ENCODE assay signal across 14 cellular contexts in the genomic region with DNA sequence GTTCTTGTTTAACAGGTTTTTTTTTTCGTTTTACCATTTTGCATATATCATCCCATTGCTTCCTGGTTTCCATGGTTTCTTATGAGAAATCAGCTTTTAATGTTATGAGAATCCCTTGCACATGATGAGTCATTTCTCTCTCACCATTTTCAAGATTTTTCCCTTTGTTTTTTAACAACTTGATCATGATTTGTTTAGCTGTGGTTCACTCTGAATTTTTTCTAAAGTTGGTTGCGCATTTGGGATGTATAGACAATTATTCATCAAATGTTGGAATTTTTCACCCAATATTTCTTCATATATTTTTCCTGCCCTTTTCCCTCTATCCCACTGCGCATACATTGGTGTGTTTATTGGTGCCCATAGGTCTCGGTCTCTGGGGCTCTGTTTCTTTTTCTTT. TPM values are rescaled to one million over a fixed set of nuclear protein-coding genes. Genes with fewer than 3 reads are reported as not detected.
DNase-seq lines count a peak whose midpoint lies in the region; ATAC-seq and TF ChIP-seq lines count a peak whose summit lies in the region.
"Had no signal": no experiment of that assay in that cellular context is flagged by ENCODE, and none has a peak within 500 bp of the region (broad histone marks: within the 10 kb centered on the region; RNA-seq: fewer than 3 reads in every experiment).

No MANE protein-coding gene starts in this region.

- no peak overlapping the region for H2AFZ ChIP-seq in IMR-90 (replicated peaks; ENCODE audit: low read length, poor library complexity)

- TF ChIP-seq CTCF in AG09319 (IDR thresholded peaks at IDR 0.05; ENCODE audit: low read depth, low read length) (no peak), IMR-90 (conservative IDR thresholded peaks at IDR 0.05; ENCODE audit: low read depth, low read length) (no peak), choroid plexus epithelial cell (conservative IDR thresholded peaks at IDR 0.05; ENCODE audit: low read depth, low read length) (no peak)

- no peak overlapping the region for H3K14ac ChIP-seq in IMR-90 (replicated peaks; ENCODE audit: low read depth, low read length)

- no peak overlapping the region for H3K9ac ChIP-seq in IMR-90 (ENCODE audit: low read depth, low read length)

- H4K5ac ChIP-seq in IMR-90 (ENCODE audit: low read depth, low read length) = no peak overlapping the region

- DNase-seq in AG09319 (ENCODE audit: extremely low read depth, low read depth) (peak; percentile 56), IMR-90 (peak; percentile 96), choroid plexus epithelial cell (ENCODE audit: low read depth) (peak; percentile 93), myocyte (ENCODE audit: low read depth) (peak; percentile 38)
- DNase-seq in activated naive CD4-positive, alpha-beta T cell (lab: John Stamatoyannopoulos, UW) = no peak
- no peak for DNase-seq in activated CD4-positive, alpha-beta T cell treated with anti-CD3 and anti-CD28 coated beads for 1 hour
- DNase-seq: CD4-positive, CD25-positive, alpha-beta regulatory T cell; NCI-H1417 treated with DMSO at 0.1 percent for 48 hours; NCI-H526; nephron progenitor cell; SIG-M5; uterus had no signal

- in situ Hi-C loops in IMR-90 (cut with MboI; ENCODE audit: low sequenced_read_pairs) = no loop called here

- H3K56ac ChIP-seq in IMR-90 (ENCODE audit: extremely low read depth, insufficient read depth, low read length) = no peak overlapping the region

- no peak overlapping the region for H3K18ac ChIP-seq in IMR-90 (ENCODE audit: low read depth, low read length)

- no peaks in the 10 kb centered on the region for H3K36me3 ChIP-seq in IMR-90 (ENCODE audit: control insufficient read depth, insufficient read depth, low read length)
- H3K36me3 ChIP-seq: uterus had no signal

- peaks cover 7% of the 10 kb centered on the region for H3K9me3 ChIP-seq in IMR-90 (ENCODE audit: control insufficient read depth, insufficient read depth, low read length)
- H3K9me3 ChIP-seq: uterus had no signal

- ATAC-seq in IMR-90 (ENCODE audit: low read depth) (peak; percentile 55), GM21360 (IDR thresholded peaks at IDR 0.05; ENCODE audit: unreplicated experiment) (no peak), HG02970 (IDR thresholded peaks at IDR 0.05; ENCODE audit: low FRiP score, unreplicated experiment) (no peak)

- no peaks in the 10 kb centered on the region for H4K20me1 ChIP-seq in IMR-90 (ENCODE audit: insufficient read depth, low read length)

- H3K27me3 ChIP-seq in IMR-90 (ENCODE audit: control insufficient read depth, insufficient read depth, low read length) = no peaks in the 10 kb centered on the region
- H3K27me3 ChIP-seq: uterus had no signal

- no peak overlapping the region for H4K8ac ChIP-seq in IMR-90 (ENCODE audit: low read depth in 2 of 2, low read length in 2 of 2)

- peaks cover 18% of the 10 kb centered on the region for H3K4me1 ChIP-seq in IMR-90 (ENCODE audit: control insufficient read depth, insufficient read depth, low read length)

- POLR2A ChIA-PET in IMR-90 (lab: Charles Lee; ENCODE audit: unreplicated experiment) = interaction anchor here (0.6 kb wide), 1 partner anchor 55 kb away, joined by 3 read pairs; no protein-coding TSS in a partner anchor

- no TSS peak for BruUV-seq in IMR-90 (replicated peaks; lab: Mats Ljungman, UMichigan)

- H3K9me1 ChIP-seq in IMR-90 (ENCODE audit: insufficient read depth, low read length) = peaks cover 13% of the 10 kb centered on the region

- H3K4me2 ChIP-seq in IMR-90 (ENCODE audit: low read depth, low read length) = no peak overlapping the region; the same call in 1 of the 2 replicates

- TF ChIP-seq POLR2A in IMR-90 (IDR thresholded peaks at IDR 0.05; ENCODE audit: low read depth, low read length) = no peak

- H2BK20ac ChIP-seq in IMR-90 (ENCODE audit: low read depth, low read length) = no peak overlapping the region

- H3K23ac ChIP-seq in IMR-90 (ENCODE audit: low read depth, low read length) = no peak overlapping the region

- H3K4me3 ChIP-seq in IMR-90 (ENCODE audit: insufficient read depth, low read depth, low read length) (no peak overlapping the region), choroid plexus epithelial cell (ENCODE audit: low read depth, low read length) (no peak overlapping the region)
- H3K4me3 ChIP-seq: uterus had no signal

- H3K4ac ChIP-seq in IMR-90 (ENCODE audit: low read depth, low read length) = no peak overlapping the region

- CTCF ChIA-PET in IMR-90 (lab: Yijun Ruan, JAX) = no interaction called here

- H3K79me1 ChIP-seq in IMR-90 (ENCODE audit: low read depth in 1 of 2, low read length in 2 of 2) = 0 out of 4 replicates have a peak, but pooled peaks cover 0 to 3% of the 10 kb centered on the region in 2 experiments

- H2BK120ac ChIP-seq in IMR-90 (ENCODE audit: low read depth, low read length) = no peak overlapping the region; the same call in 1 of the 2 replicates

- no peak overlapping the region for H2AK5ac ChIP-seq in IMR-90 (ENCODE audit: low read depth, low read length)

- H3K27ac ChIP-seq in IMR-90 (ENCODE audit: insufficient read depth, low read length) = no peak overlapping the region
- H3K27ac ChIP-seq: uterus had no signal

- dilution Hi-C loops in IMR-90 (cut with HindIII; ENCODE audit: low sequenced_read_pairs, unreplicated experiment) = no loop called here

- no CpG with 5 or more reads among the region's 4 CpGs for WGBS in IMR-90 (ENCODE audit: extremely low coverage in 2 of 2, insufficient read length in 1 of 2), 2 experiments

- no peak overlapping the region for H2AK9ac ChIP-seq in IMR-90 (replicated peaks; ENCODE audit: low read depth, low read length, poor library complexity)

- H4K91ac ChIP-seq in IMR-90 (ENCODE audit: insufficient read depth, low read depth, low read length) = no peak overlapping the region

- TF ChIP-seq RAD21 in IMR-90 (IDR thresholded peaks at IDR 0.05; ENCODE audit: low read length) = no peak

- H2BK5ac ChIP-seq in IMR-90 (ENCODE audit: low read depth, low read length, poor library complexity, severe bottlenecking) = peak overlapping the region; percentile 65

- H2BK15ac ChIP-seq in IMR-90 (ENCODE audit: low read depth, low read length) = no peak overlapping the region

- intact Hi-C loops in IMR-90 (cut with micrococcal nuclease) = loop anchor here (5.0 kb wide), 1 partner anchor 67 kb away; no protein-coding TSS in a partner anchor

TF ChIP-seq in IMR-90, 13 proteins besides CTCF, POLR2A, EP300 and RAD21:
- TF ChIP-seq MAZ (IDR thresholded peaks at IDR 0.05; ENCODE audit: borderline replicate concordance, low read depth, low read length) = no peak
- no peak for TF ChIP-seq RCOR1 (IDR thresholded peaks at IDR 0.05; ENCODE audit: insufficient replicate concordance, low read length)
- no peak for TF ChIP-seq SMC3 (IDR thresholded peaks at IDR 0.05; ENCODE audit: low read depth, low read length)
- TF ChIP-seq BHLHE40 (IDR thresholded peaks at IDR 0.05; ENCODE audit: low read depth, low read length) = peak; percentile 50; the same call in 1 of the 2 replicates
- TF ChIP-seq MXI1 (IDR thresholded peaks at IDR 0.05; ENCODE audit: borderline replicate concordance, low read depth, low read length) = no peak
- TF ChIP-seq FOS (IDR thresholded peaks at IDR 0.05; ENCODE audit: low read depth, low read length) = peak; percentile 94
- peak; percentile 55; the same call in 1 of the 2 replicates for TF ChIP-seq NFE2L2 (IDR thresholded peaks at IDR 0.05; ENCODE audit: low read depth, low read length)
- TF ChIP-seq CEBPB (IDR thresholded peaks at IDR 0.05; ENCODE audit: low read depth, low read length) = peak; percentile 75
- TF ChIP-seq, protein P1, sequence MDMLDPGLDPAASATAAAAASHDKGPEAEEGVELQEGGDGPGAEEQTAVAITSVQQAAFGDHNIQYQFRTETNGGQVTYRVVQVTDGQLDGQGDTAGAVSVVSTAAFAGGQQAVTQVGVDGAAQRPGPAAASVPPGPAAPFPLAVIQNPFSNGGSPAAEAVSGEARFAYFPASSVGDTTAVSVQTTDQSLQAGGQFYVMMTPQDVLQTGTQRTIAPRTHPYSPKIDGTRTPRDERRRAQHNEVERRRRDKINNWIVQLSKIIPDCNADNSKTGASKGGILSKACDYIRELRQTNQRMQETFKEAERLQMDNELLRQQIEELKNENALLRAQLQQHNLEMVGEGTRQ (IDR thresholded peaks at IDR 0.05; ENCODE audit: low read depth, low read length) = no peak

RNA-seq across cellular contexts. Expression of a gene that starts 42.4 kb away (rescaled TPM):
- total RNA-seq in IMR-90 (2012; rRNA removed) = 18.1 and 19.7 TPM in 2 replicates
- polyA plus RNA-seq in IMR-90 (2012; rRNA removed) = 25.7 and 26.4 TPM in 2 replicates
- 18.6 and 33.9 TPM in 2 replicates for polyA plus RNA-seq in IMR-90 (2012; cell fraction: cytosol; rRNA removed)
- 48.9 and 50.9 TPM in 2 replicates for polyA plus RNA-seq in IMR-90 (2012; cell fraction: nucleus; rRNA removed; ENCODE audit: low replicate concordance)
- total RNA-seq in myocyte = 3,190 and 3,208 TPM in 2 replicates
- polyA plus RNA-seq in myocyte (2012) = 771 TPM

Comparison
In these comparisons a context has a peak if more than half of its experiments do, and no peak if none do; other contexts are left out.
1. DNase-seq: peak in AG09319 (single experiment), IMR-90 (single experiment), choroid plexus epithelial cell (single experiment) and myocyte (single experiment); none in activated naive CD4-positive, alpha-beta T cell (0 of 4) and activated CD4-positive, alpha-beta T cell treated with anti-CD3 and anti-CD28 coated beads for 1 hour (single experiment).
2. RNA of a gene that starts 42.4 kb away (total RNA-seq): 3,190 to 3,208 TPM in myocyte; 18.1 to 19.7 TPM in IMR-90; every median in the first group is over 100 times any median in the second.